Comparison of ENCODE assay signal across 16 cellular contexts in genomic region chr7:151886783-151887182, GRCh38. TPM values are rescaled to one million over a fixed set of nuclear protein-coding genes. Genes with fewer than 3 reads are reported as not detected.
A peak's percentile ranks its signal among the peaks of the same experiment; 100 is the strongest.
DNase-seq lines count a peak whose midpoint lies in the region; ATAC-seq, FAIRE-seq and TF ChIP-seq lines count a peak whose summit lies in the region.
"Had no signal": no experiment of that assay in that cellular context is flagged by ENCODE, and none has a peak within 500 bp of the region (broad histone marks: within the 10 kb centered on the region; RNA-seq: fewer than 3 reads in every experiment).

No MANE protein-coding gene starts in this region.

- no peaks in the 10 kb centered on the region for H3K9me3 ChIP-seq in kidney (ENCODE audit: control insufficient read depth in 1 of 2, low read length in 2 of 2)
- H3K9me3 ChIP-seq in sigmoid colon, result no peaks in the 10 kb centered on the region
- H3K9me3 ChIP-seq: BLaER1 treated with 17β-estradiol and CSF1 and Interleukin-3, amounts not matched to agents 10 nM and 100 nM; HAP-1 had no signal

- no peak overlapping the region for H3K9ac ChIP-seq in kidney (ENCODE audit: low read length in 2 of 2)
- H3K9ac ChIP-seq: BLaER1 treated with 17β-estradiol and CSF1 and Interleukin-3, amounts not matched to agents 10 nM and 100 nM had no signal

- peak; percentile 25 for DNase-seq in activated effector memory CD4-positive, alpha-beta T cell treated with anti-CD3 and anti-CD28 coated beads, Interleukin-2, amount 50 U/mL, for 16 hours
- no peak for DNase-seq in activated effector memory CD4-positive, alpha-beta T cell treated with Interleukin-2 at 50 U/mL for 16 hours
- peak; percentile 53 for DNase-seq in kidney
- DNase-seq in sigmoid colon, result peak; percentile 50
- DNase-seq in NCI-H524 (lab: John Stamatoyannopoulos, UW), result no peak
- DNase-seq in NCI-H226, result no peak
- DNase-seq: 8988T; CD4-positive, CD25-positive, alpha-beta regulatory T cell; DMS53; GF-D8; HFFc6 had no signal

- intact Hi-C loops in kidney (cut with DNase I) (no loop called here), sigmoid colon (cut with DNase I) (no loop called here)

- H3K36me3 ChIP-seq in kidney (ENCODE audit: control insufficient read depth in 1 of 2, insufficient read depth in 2 of 2, low read length in 2 of 2) (no peaks in the 10 kb centered on the region), sigmoid colon (no peaks in the 10 kb centered on the region)
- H3K36me3 ChIP-seq: BLaER1 treated with 17β-estradiol and CSF1 and Interleukin-3, amounts not matched to agents 10 nM and 100 nM; HAP-1 had no signal

- no peak for FAIRE-seq in kidney (lab: Jason Lieb, UNC)
- FAIRE-seq: GM19239, H1 had no signal

- H3K4me3 ChIP-seq in kidney (ENCODE audit: low read length in 2 of 2) (no peak overlapping the region), sigmoid colon (no peak overlapping the region)
- H3K4me3 ChIP-seq: BLaER1 treated with 17β-estradiol and CSF1 and Interleukin-3, amounts not matched to agents 10 nM and 100 nM; HAP-1 had no signal

- WGBS in sigmoid colon, 2 donors, result 86 to 88% methylated on average over 15 of the region's 15 CpGs

- ATAC-seq in HG03139 (IDR thresholded peaks at IDR 0.05; ENCODE audit: unreplicated experiment), result no peak

- no peaks in the 10 kb centered on the region for H3K4me1 ChIP-seq in kidney (ENCODE audit: control insufficient read depth in 1 of 2, insufficient read depth in 1 of 2, low read depth in 1 of 2, low read length in 2 of 2)
- H3K4me1 ChIP-seq in sigmoid colon, result no peaks in the 10 kb centered on the region
- H3K4me1 ChIP-seq: HAP-1 had no signal

- TF ChIP-seq CTCF in kidney (IDR thresholded peaks at IDR 0.05; ENCODE audit: borderline replicate concordance, extremely low read depth, insufficient read depth) (no peak), sigmoid colon (IDR thresholded peaks at IDR 0.05) (no peak)

- peaks cover 0 to 14% (median 0%) of the 10 kb centered on the region in 3 donors for H3K27me3 ChIP-seq in sigmoid colon
- H3K27me3 ChIP-seq: BLaER1 treated with 17β-estradiol and CSF1 and Interleukin-3, amounts not matched to agents 10 nM and 100 nM had no signal

- no peak overlapping the region for H3K27ac ChIP-seq in kidney (ENCODE audit: low read depth in 2 of 2, low read length in 2 of 2)
- H3K27ac ChIP-seq in sigmoid colon, result no peak overlapping the region
- H3K27ac ChIP-seq: BLaER1 treated with 17β-estradiol and CSF1 and Interleukin-3, amounts not matched to agents 10 nM and 100 nM had no signal

- TF ChIP-seq POLR2A in sigmoid colon (IDR thresholded peaks at IDR 0.05), result no peak

- TF ChIP-seq EP300 in sigmoid colon (IDR thresholded peaks at IDR 0.05), result no peak

RNA-seq across cellular contexts. Expression of gene PRKAG2, which starts 9.9 kb away (rescaled TPM):
- total RNA-seq in kidney (40.7 TPM), sigmoid colon (10 to 100 TPM; 37.1 to 51.2 (median 40.1) TPM)
- polyA plus RNA-seq in kidney (ENCODE audit: insufficient read depth, low read depth, low replicate concordance) (40.9 TPM), sigmoid colon (10 to 100 TPM; 19.2 to 31.9 (median 29.4) TPM)

Comparison
In these comparisons a context has a peak if more than half of its experiments do, and no peak if none do; other contexts are left out.
1. DNase-seq: peak in activated effector memory CD4-positive, alpha-beta T cell treated with anti-CD3 and anti-CD28 coated beads, Interleukin-2, amount 50 U/mL, for 16 hours (single experiment), kidney (single experiment) and sigmoid colon (single experiment); none in activated effector memory CD4-positive, alpha-beta T cell treated with Interleukin-2 at 50 U/mL for 16 hours (single experiment), NCI-H524 (0 of 2) and NCI-H226 (single experiment).